20 cellular contexts compared by ENCODE assay signal in the genomic region with DNA sequence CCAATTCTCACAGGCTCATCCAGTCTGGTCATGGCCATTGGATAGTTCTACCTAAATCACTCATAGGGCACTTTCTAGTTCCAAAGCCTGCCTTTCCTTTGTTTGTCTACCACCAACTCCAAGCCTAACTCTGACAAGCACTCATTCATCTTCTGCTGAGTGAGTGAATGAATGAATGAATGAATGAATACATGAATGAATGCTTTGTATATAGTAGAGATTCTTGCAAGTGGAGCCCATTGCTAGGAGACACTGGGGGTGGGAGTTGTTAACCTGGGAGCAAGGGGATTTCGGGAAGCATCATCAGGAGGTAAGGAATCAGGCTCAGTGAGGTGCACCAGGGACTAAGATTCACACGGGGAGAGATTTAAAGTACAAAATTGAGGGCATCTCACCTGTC.
"Had no signal": no experiment of that assay in that cellular context is flagged by ENCODE, and none has a peak within 500 bp of the region (broad histone marks: within the 10 kb centered on the region; RNA-seq: fewer than 3 reads in every experiment).

No MANE protein-coding gene starts in this region.

- H3K4me3 Mint-ChIP-seq: natural killer cell treated with Interleukin-12 subunit alpha and Interleukin-12 subunit beta and Interleukin-15 and Interleukin-18, amount 100 ng/mL, for 72 hours; neural progenitor cell; stimulated activated naive CD8-positive, alpha-beta T cell treated with anti-CD3 and anti-CD28 coated beads, Interleukin-15, Interleukin-2, amounts not matched to agents 100 ng/mL and 50 ng/mL, for 24 hours had no signal

- ATAC-seq: mucosa of descending colon; naive thymus-derived CD4-positive, alpha-beta T cell; natural killer cell treated with Interleukin-12 subunit alpha and Interleukin-12 subunit beta and Interleukin-15 and Interleukin-18, amount 100 ng/mL, for 72 hours; psoas muscle; sciatic nerve had no signal

- H3K27ac Mint-ChIP-seq: natural killer cell treated with Interleukin-12 subunit alpha and Interleukin-12 subunit beta and Interleukin-15 and Interleukin-18, amount 100 ng/mL, for 72 hours; neural progenitor cell; stimulated activated naive CD8-positive, alpha-beta T cell treated with anti-CD3 and anti-CD28 coated beads, Interleukin-15, Interleukin-2, amounts not matched to agents 100 ng/mL and 50 ng/mL, for 24 hours had no signal

- H3K36me3 Mint-ChIP-seq: natural killer cell treated with Interleukin-12 subunit alpha and Interleukin-12 subunit beta and Interleukin-15 and Interleukin-18, amount 100 ng/mL, for 72 hours; neural progenitor cell had no signal

- H3K9me3 Mint-ChIP-seq: natural killer cell treated with Interleukin-12 subunit alpha and Interleukin-12 subunit beta and Interleukin-15 and Interleukin-18, amount 100 ng/mL, for 72 hours; neural progenitor cell; stimulated activated naive CD8-positive, alpha-beta T cell treated with anti-CD3 and anti-CD28 coated beads, Interleukin-15, Interleukin-2, amounts not matched to agents 100 ng/mL and 50 ng/mL, for 24 hours had no signal

- DNase-seq: islet precursor cell; left ventricle myocardium inferior; mesendoderm; midbrain; mucosa of descending colon; naive thymus-derived CD4-positive, alpha-beta T cell; occipital lobe; psoas muscle; stimulated activated CD4-positive, alpha-beta T cell treated with anti-CD3 and anti-CD28 coated beads, Interleukin-12 subunit alpha, Interleukin-12 subunit beta, amount 100 ng/mL, for 4 hours; stimulated activated CD4-positive, alpha-beta T cell treated with anti-CD3 and anti-CD28 coated beads, Interleukin-15, amount 100 ng/mL, for 24 hours; stimulated activated CD4-positive, alpha-beta T cell treated with anti-CD3 and anti-CD28 coated beads, Interleukin-2, amount 100 ng/mL, for 24 hours; stimulated activated CD4-positive, alpha-beta T cell treated with anti-CD3 and anti-CD28 coated beads, Interleukin-4, amount 100 ng/mL, for 1 hour; stimulated activated naive CD4-positive, alpha-beta T cell; tibial artery; trophoblast cell; uterus had no signal
